In genomic region chr7:94436700-94437099, GRCh38 we compare ENCODE assay signal across 1 cellular context.
TF ChIP-seq lines count a peak whose summit lies in the region.

No MANE protein-coding gene starts in this region.

TF ChIP-seq in IMR-90, 13 proteins besides CTCF, POLR2A, EP300 and RAD21 (continued from another document):
- TF ChIP-seq MXI1 (IDR thresholded peaks at IDR 0.05; ENCODE audit: borderline replicate concordance, low read depth, low read length) (no peak), USF2 (IDR thresholded peaks at IDR 0.05; ENCODE audit: low read depth, low read length) (no peak), RCOR1 (IDR thresholded peaks at IDR 0.05; ENCODE audit: insufficient replicate concordance, low read length) (no peak), CEBPB (IDR thresholded peaks at IDR 0.05; ENCODE audit: low read depth, low read length) (no peak), RFX5 (IDR thresholded peaks at IDR 0.05; ENCODE audit: low read depth, low read length) (no peak), FOS (IDR thresholded peaks at IDR 0.05; ENCODE audit: low read depth, low read length) (no peak), SMC3 (IDR thresholded peaks at IDR 0.05; ENCODE audit: low read depth, low read length) (no peak), CHD1 (IDR thresholded peaks at IDR 0.05; ENCODE audit: low read depth, low read length) (no peak), BHLHE40 (IDR thresholded peaks at IDR 0.05; ENCODE audit: low read depth, low read length) (no peak), NFE2L2 (IDR thresholded peaks at IDR 0.05; ENCODE audit: low read depth, low read length) (no peak), MAZ (IDR thresholded peaks at IDR 0.05; ENCODE audit: borderline replicate concordance, low read depth, low read length) (no peak)
- TF ChIP-seq, protein P1, sequence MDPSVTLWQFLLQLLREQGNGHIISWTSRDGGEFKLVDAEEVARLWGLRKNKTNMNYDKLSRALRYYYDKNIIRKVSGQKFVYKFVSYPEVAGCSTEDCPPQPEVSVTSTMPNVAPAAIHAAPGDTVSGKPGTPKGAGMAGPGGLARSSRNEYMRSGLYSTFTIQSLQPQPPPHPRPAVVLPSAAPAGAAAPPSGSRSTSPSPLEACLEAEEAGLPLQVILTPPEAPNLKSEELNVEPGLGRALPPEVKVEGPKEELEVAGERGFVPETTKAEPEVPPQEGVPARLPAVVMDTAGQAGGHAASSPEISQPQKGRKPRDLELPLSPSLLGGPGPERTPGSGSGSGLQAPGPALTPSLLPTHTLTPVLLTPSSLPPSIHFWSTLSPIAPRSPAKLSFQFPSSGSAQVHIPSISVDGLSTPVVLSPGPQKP (IDR thresholded peaks at IDR 0.05; ENCODE audit: borderline replicate concordance, low read depth, low read length) = no peak
